ENCODE assay signal across 7 cellular contexts in the genomic region with DNA sequence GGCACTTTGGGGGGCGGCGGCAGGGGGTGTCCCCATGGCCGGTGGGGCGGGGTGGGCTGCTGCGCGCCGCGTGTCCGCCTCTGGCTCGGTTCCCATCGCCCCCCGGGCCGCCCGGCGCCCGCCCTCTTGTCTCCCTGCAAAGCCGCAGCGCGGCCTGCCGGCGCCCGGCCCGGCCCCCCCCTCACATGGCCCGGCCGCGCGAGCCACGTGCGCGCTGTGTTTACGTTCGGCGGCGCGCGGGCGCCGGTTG. TPM values are rescaled to one million over a fixed set of nuclear protein-coding genes. Genes with fewer than 3 reads are reported as not detected.
DNase-seq lines count a peak whose midpoint lies in the region; ATAC-seq and TF ChIP-seq lines count a peak whose summit lies in the region.

No MANE protein-coding gene starts in this region.

- intact Hi-C loops in adrenal gland (cut with DNase I) = no loop called here
- intact Hi-C loops in left lung (cut with DNase I) = no loop called here

- 0 to 3% (median 1%) methylated on average over 13 to 38 of the region's 38 CpGs; no CpG with 5 or more reads in 1 of the 4 donors for WGBS in adrenal gland, 4 donors

- H3K9me3 ChIP-seq in HUES48 (ENCODE audit: control insufficient read depth, insufficient read depth, low read length) = no peaks in the 10 kb centered on the region
- H3K9me3 ChIP-seq in adrenal gland (replicated peaks in 1 of 3) = no peaks in the 10 kb centered on the region
- H3K9me3 ChIP-seq in left lung = no peaks in the 10 kb centered on the region

- no peaks in the 10 kb centered on the region for H3K27me3 ChIP-seq in HUES48 (ENCODE audit: control insufficient read depth, insufficient read depth, low read length)
- no peaks in the 10 kb centered on the region for H3K27me3 ChIP-seq in adrenal gland
- H3K27me3 ChIP-seq in left lung = no peaks in the 10 kb centered on the region

- H3K9ac ChIP-seq in HUES48 (ENCODE audit: low read depth, low read length) = peak overlapping the region; percentile 92; the same call in 1 of the 2 replicates

- DNase-seq in adrenal gland (no peak), left lung (no peak), EL (no peak)

- H3K4me1 ChIP-seq in HUES48 (ENCODE audit: control insufficient read depth, insufficient read depth, low read length) (peaks cover 19% of the 10 kb centered on the region), adrenal gland (replicated peaks in 1 of 2) (peaks cover 27 to 49% of the 10 kb centered on the region in 2 donors), left lung (peaks cover 26 to 36% of the 10 kb centered on the region in 2 donors)

- no peaks in the 10 kb centered on the region for H3K36me3 ChIP-seq in HUES48 (ENCODE audit: control insufficient read depth, insufficient read depth, low read length)
- H3K36me3 ChIP-seq in adrenal gland (replicated peaks in 1 of 2) = no peaks in the 10 kb centered on the region
- H3K36me3 ChIP-seq in left lung = no peaks in the 10 kb centered on the region

- peak overlapping the region; percentile 86; the same call in 1 of the 2 replicates for H3K4me3 ChIP-seq in HUES48 (ENCODE audit: low read depth, low read length)
- H3K4me3 ChIP-seq in adrenal gland = peak overlapping the region in 3 of 4 donors; percentile 33 to 97 (median 84)
- H3K4me3 ChIP-seq in left lung = peak overlapping the region; percentile 55 to 77

- TF ChIP-seq CTCF in adrenal gland (IDR thresholded peaks at IDR 0.05) = no peak
- no peak for TF ChIP-seq CTCF in left lung (IDR thresholded peaks at IDR 0.05)

- H3K27ac ChIP-seq in HUES48 (ENCODE audit: low read depth, low read length) = peak overlapping the region; percentile 91
- H3K27ac ChIP-seq in adrenal gland = peak overlapping the region; percentile 91 to 100 (median 98)
- H3K27ac ChIP-seq in left lung = peak overlapping the region; percentile 92 to 94
- peak overlapping the region; percentile 56 for H3K27ac ChIP-seq in temporal lobe (ENCODE audit: low read depth, low read length)

- ATAC-seq in left lung = no peak
- no peak for ATAC-seq in HG03159 (IDR thresholded peaks at IDR 0.05; ENCODE audit: unreplicated experiment)
- no peak for ATAC-seq in GM21447 (IDR thresholded peaks at IDR 0.05; ENCODE audit: unreplicated experiment)

- no peak for TF ChIP-seq POLR2A in adrenal gland (IDR thresholded peaks at IDR 0.05)

RNA-seq across cellular contexts. Expression of gene NR1D2, which starts 0.5 kb away (rescaled TPM):
- total RNA-seq in adrenal gland (10 to 100 TPM; 25.2 to 43.4 (median 37.7) TPM), left lung (10 to 100 TPM; 18.8 to 40.0 TPM), temporal lobe (30.0 TPM)
- polyA plus RNA-seq in adrenal gland = 10 to 100 TPM in 2 of 3 donors, 1 to 10 TPM in 1; 8.7 to 28.1 (median 13.4) TPM

RNA-seq across cellular contexts. Expression of gene RPL15, which starts 28.6 kb away (rescaled TPM):
- total RNA-seq in adrenal gland (1,000 to 10,000 TPM in 7 of 8 donors, 100 to 1,000 TPM in 1; 760 to 2,308 (median 1,655) TPM), left lung (1,000 to 10,000 TPM; 1,425 to 1,431 TPM), temporal lobe (1,999 TPM)
- 1,000 to 10,000 TPM; 1,857 to 3,034 (median 1,896) TPM for polyA plus RNA-seq in adrenal gland

RNA-seq across cellular contexts. Expression of gene NKIRAS1, which starts 28.8 kb away (rescaled TPM):
- total RNA-seq in adrenal gland (10 to 100 TPM; 11.2 to 20.1 (median 15.1) TPM), left lung (1 to 10 TPM; 8.8 to 9.6 TPM), temporal lobe (34.2 TPM)
- 10 to 100 TPM in 1 of 3 donors, 1 to 10 TPM in 2; 6.7 to 31.4 (median 8.0) TPM for polyA plus RNA-seq in adrenal gland
